ENCODE assay signal across 22 cellular contexts in the genomic region with DNA sequence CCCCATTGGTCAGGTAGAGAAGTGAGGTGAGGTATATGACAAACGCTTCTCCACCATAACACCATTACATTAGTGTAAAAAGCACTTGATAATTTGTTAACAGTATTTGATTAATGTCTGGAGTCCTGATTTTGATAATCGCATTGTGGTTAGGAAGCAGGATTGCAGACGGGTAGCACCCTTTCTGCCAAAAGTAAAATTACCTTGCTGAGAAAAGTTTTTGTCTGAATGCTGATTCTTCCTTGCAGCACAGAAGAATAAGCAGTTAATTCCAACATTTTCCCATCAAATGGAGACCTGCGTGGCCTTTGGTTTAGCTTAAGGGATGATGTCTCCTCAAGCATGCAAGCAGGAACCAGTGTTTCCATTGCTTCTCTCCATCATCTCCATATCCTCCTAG.
"Had no signal": no experiment of that assay in that cellular context is flagged by ENCODE, and none has a peak within 500 bp of the region (broad histone marks: within the 10 kb centered on the region; RNA-seq: fewer than 3 reads in every experiment).

No MANE protein-coding gene starts in this region.

- H3K79me2 ChIP-seq: parathyroid adenoma had no signal

- H3K27me3 ChIP-seq: gastrocnemius medialis, neutrophil, testis, tibial artery had no signal

- DNase-seq: cortex of kidney; effector memory CD8-positive, alpha-beta T cell; foreskin fibroblast; gastrocnemius medialis; head of caudate nucleus; kidney; mesenchymal stem cell; mucosa of descending colon; naive B cell; stimulated activated CD4-positive, alpha-beta T cell treated with anti-CD3 and anti-CD28 coated beads, Interleukin-2, amount 100 ng/mL, for 24 hours; stimulated activated CD4-positive, alpha-beta T cell treated with anti-CD3 and anti-CD28 coated beads, Interleukin-4, amount 100 ng/mL, for 4 hours; stimulated activated naive CD8-positive, alpha-beta T cell treated with anti-CD3 and anti-CD28 coated beads, Interleukin-15, Interleukin-2, amounts not matched to agents 100 U/mL and 50 U/mL, for 24 hours; substantia nigra; testis; tibial artery had no signal

- ATAC-seq: effector memory CD8-positive, alpha-beta T cell; gastrocnemius medialis; left lobe of liver; mucosa of descending colon; natural killer cell treated with Interleukin-12 subunit alpha and Interleukin-12 subunit beta and Interleukin-15 and Interleukin-18, amount 100 ng/mL, for 72 hours; sciatic nerve; stimulated activated memory B cell treated with anti-CD40 and anti-IgM and Interleukin-4, amounts not matched to agents 10 μg/mL and 1 μg/mL and 100 μg/mL, for 72 hours; stimulated activated naive CD8-positive, alpha-beta T cell treated with anti-CD3 and anti-CD28 coated beads, Interleukin-15, Interleukin-2, amounts not matched to agents 100 U/mL and 50 U/mL, for 24 hours had no signal

- H3K4me1 ChIP-seq: gastrocnemius medialis, parathyroid adenoma, testis, tibial artery had no signal

- H3K4me3 ChIP-seq: gastrocnemius medialis, mucosa of descending colon, testis, tibial artery had no signal

- FAIRE-seq: kidney, urothelium cell line had no signal

- H2AFZ ChIP-seq: parathyroid adenoma had no signal

- H3K27ac ChIP-seq: gastrocnemius medialis, neutrophil, parathyroid adenoma, testis, tibial artery had no signal

- H3K36me3 ChIP-seq: gastrocnemius medialis, neutrophil, tibial artery had no signal

- H3K9ac ChIP-seq: parathyroid adenoma had no signal

- H3K9me3 ChIP-seq: gastrocnemius medialis, neutrophil, testis had no signal
